26 cellular contexts compared by ENCODE assay signal in genomic region chr12:119171691-119172090, GRCh38. TPM values are rescaled to one million over a fixed set of nuclear protein-coding genes. Genes with fewer than 3 reads are reported as not detected.
"Had no signal": no experiment of that assay in that cellular context is flagged by ENCODE, and none has a peak within 500 bp of the region (broad histone marks: within the 10 kb centered on the region; RNA-seq: fewer than 3 reads in every experiment).

No MANE protein-coding gene starts in this region.

- H3K27me3 Mint-ChIP-seq: activated CD4-positive, alpha-beta memory T cell treated with anti-CD3 and anti-CD28 coated beads, Interleukin-2, amount 10 ng/mL, durations not matched to agents 7 days and 5 days; activated CD4-positive, alpha-beta T cell treated with anti-CD3 and anti-CD28 coated beads, Interleukin-2, amount 10 ng/mL, durations not matched to agents 7 days and 5 days; activated naive CD4-positive, alpha-beta T cell treated with anti-CD3 and anti-CD28 coated beads, Interleukin-2, amount 10 ng/mL, durations not matched to agents 7 days and 5 days; activated naive CD8-positive, alpha-beta T cell treated with anti-CD3 and anti-CD28 coated beads, Interleukin-2, amount 10 ng/mL, durations not matched to agents 7 days and 5 days had no signal

- H3K4me1 Mint-ChIP-seq: activated CD4-positive, alpha-beta memory T cell treated with anti-CD3 and anti-CD28 coated beads, Interleukin-2, amount 10 ng/mL, durations not matched to agents 7 days and 5 days; activated CD4-positive, alpha-beta T cell treated with anti-CD3 and anti-CD28 coated beads, Interleukin-2, amount 10 ng/mL, durations not matched to agents 7 days and 5 days; activated naive CD4-positive, alpha-beta T cell treated with anti-CD3 and anti-CD28 coated beads, Interleukin-2, amount 10 ng/mL, durations not matched to agents 7 days and 5 days; activated naive CD8-positive, alpha-beta T cell treated with anti-CD3 and anti-CD28 coated beads, Interleukin-2, amount 10 ng/mL, durations not matched to agents 7 days and 5 days had no signal

- H3K4me3 ChIP-seq: ascending aorta, breast epithelium, cardiac muscle cell, colonic mucosa had no signal

- DNase-seq: activated CD4-positive, alpha-beta memory T cell treated with anti-CD3 and anti-CD28 coated beads, Interleukin-2, amount 10 ng/mL, durations not matched to agents 7 days and 5 days; activated CD4-positive, alpha-beta T cell treated with anti-CD3 and anti-CD28 coated beads for 1 hour; activated CD4-positive, alpha-beta T cell treated with anti-CD3 and anti-CD28 coated beads for 4 hours; activated CD4-positive, alpha-beta T cell treated with anti-CD3 and anti-CD28 coated beads, Interleukin-2, amount 10 ng/mL, durations not matched to agents 7 days and 5 days; activated CD4-positive, alpha-beta T cell treated with anti-CD3 and anti-CD28 coated beads, Interleukin-2, amount 50 U/mL, for 4 hours; activated CD8-positive, alpha-beta memory T cell treated with anti-CD3 and anti-CD28 coated beads, Interleukin-2, amount 50 U/mL, for 48 hours; activated gamma-delta T cell; activated naive CD4-positive, alpha-beta T cell; activated naive CD4-positive, alpha-beta T cell treated with anti-CD3 and anti-CD28 coated beads, Interleukin-2, amount 10 ng/mL, durations not matched to agents 7 days and 5 days; activated naive CD8-positive, alpha-beta T cell treated with anti-CD3 and anti-CD28 coated beads, Interleukin-2, amount 10 ng/mL, durations not matched to agents 7 days and 5 days; activated T-cell treated with anti-CD3 and anti-CD28 coated beads for 4 hours; activated T-cell treated with anti-CD3 and anti-CD28 coated beads, Interleukin-2, amount 50 U/mL, for 24 hours; activated T-cell treated with anti-CD3 and anti-CD28 coated beads, Interleukin-2, amount 50 U/mL, for 72 hours; central memory CD4-positive, alpha-beta T cell; cerebellar nuclear complex; colonic mucosa; effector CD8-positive, alpha-beta T cell; foreskin fibroblast; T-helper 2 cell had no signal

- H3K9me3 Mint-ChIP-seq: activated CD4-positive, alpha-beta memory T cell treated with anti-CD3 and anti-CD28 coated beads, Interleukin-2, amount 10 ng/mL, durations not matched to agents 7 days and 5 days; activated CD4-positive, alpha-beta T cell treated with anti-CD3 and anti-CD28 coated beads, Interleukin-2, amount 10 ng/mL, durations not matched to agents 7 days and 5 days; activated naive CD8-positive, alpha-beta T cell treated with anti-CD3 and anti-CD28 coated beads, Interleukin-2, amount 10 ng/mL, durations not matched to agents 7 days and 5 days had no signal

- H3K36me3 Mint-ChIP-seq: activated naive CD4-positive, alpha-beta T cell treated with anti-CD3 and anti-CD28 coated beads, Interleukin-2, amount 10 ng/mL, durations not matched to agents 7 days and 5 days; activated naive CD4-positive, alpha-beta T cell treated with anti-CD3 and anti-CD28 coated beads, Interleukin-2, amount 50 U/mL, for 72 hours; activated naive CD8-positive, alpha-beta T cell treated with anti-CD3 and anti-CD28 coated beads, Interleukin-2, amount 10 ng/mL, durations not matched to agents 7 days and 5 days; brain; WTC11 had no signal

- H3K4me1 ChIP-seq: breast epithelium, colonic mucosa had no signal

- H3K9me3 ChIP-seq: ascending aorta, breast epithelium, colonic mucosa had no signal

- H3K36me3 ChIP-seq: ascending aorta, breast epithelium, cardiac muscle cell, colonic mucosa had no signal

- H3K27ac ChIP-seq: ascending aorta, cardiac muscle cell, colonic mucosa had no signal

- H3K27ac Mint-ChIP-seq: activated CD4-positive, alpha-beta memory T cell treated with anti-CD3 and anti-CD28 coated beads, Interleukin-2, amount 10 ng/mL, durations not matched to agents 7 days and 5 days; activated CD4-positive, alpha-beta T cell treated with anti-CD3 and anti-CD28 coated beads, Interleukin-2, amount 10 ng/mL, durations not matched to agents 7 days and 5 days; activated naive CD4-positive, alpha-beta T cell treated with anti-CD3 and anti-CD28 coated beads, Interleukin-2, amount 10 ng/mL, durations not matched to agents 7 days and 5 days; activated naive CD4-positive, alpha-beta T cell treated with anti-CD3 and anti-CD28 coated beads, Interleukin-2, amount 50 U/mL, for 72 hours; activated naive CD8-positive, alpha-beta T cell treated with anti-CD3 and anti-CD28 coated beads, Interleukin-2, amount 10 ng/mL, durations not matched to agents 7 days and 5 days; activated T-cell treated with anti-CD3 and anti-CD28 coated beads, Interleukin-2, amount 50 U/mL, for 24 hours; activated T-cell treated with anti-CD3 and anti-CD28 coated beads, Interleukin-2, amount 50 U/mL, for 72 hours; brain; WTC11 had no signal

- H3K27me3 ChIP-seq: ascending aorta, breast epithelium, cardiac muscle cell, colonic mucosa had no signal

- H3K4me3 Mint-ChIP-seq: activated CD4-positive, alpha-beta memory T cell treated with anti-CD3 and anti-CD28 coated beads, Interleukin-2, amount 10 ng/mL, durations not matched to agents 7 days and 5 days; activated CD4-positive, alpha-beta T cell treated with anti-CD3 and anti-CD28 coated beads, Interleukin-2, amount 10 ng/mL, durations not matched to agents 7 days and 5 days; activated naive CD4-positive, alpha-beta T cell treated with anti-CD3 and anti-CD28 coated beads, Interleukin-2, amount 10 ng/mL, durations not matched to agents 7 days and 5 days; activated naive CD8-positive, alpha-beta T cell treated with anti-CD3 and anti-CD28 coated beads, Interleukin-2, amount 10 ng/mL, durations not matched to agents 7 days and 5 days; activated T-cell treated with anti-CD3 and anti-CD28 coated beads, Interleukin-2, amount 50 U/mL, for 24 hours; activated T-cell treated with anti-CD3 and anti-CD28 coated beads, Interleukin-2, amount 50 U/mL, for 72 hours; brain; WTC11 had no signal

RNA-seq across cellular contexts. Expression of gene HSPB8, which starts 7.0 kb away (rescaled TPM):
- total RNA-seq: activated CD4-positive, alpha-beta memory T cell treated with anti-CD3 and anti-CD28 coated beads, Interleukin-2, amount 10 ng/mL, durations not matched to agents 7 days and 5 days; activated CD4-positive, alpha-beta T cell treated with anti-CD3 and anti-CD28 coated beads, Interleukin-2, amount 10 ng/mL, durations not matched to agents 7 days and 5 days; activated naive CD4-positive, alpha-beta T cell treated with anti-CD3 and anti-CD28 coated beads, Interleukin-2, amount 50 U/mL, for 72 hours; activated naive CD8-positive, alpha-beta T cell treated with anti-CD3 and anti-CD28 coated beads, Interleukin-2, amount 10 ng/mL, durations not matched to agents 7 days and 5 days; activated T-cell treated with anti-CD3 and anti-CD28 coated beads, Interleukin-2, amount 50 U/mL, for 72 hours; T-helper 1 cell treated with Interleukin-12 subunit alpha and Interleukin-12 subunit beta and Interleukin-4 antibody, amounts not matched to agents 30 ng/mL and 1 ng/mL, for 36 hours had no signal
